ENCODE assay signal across 18 cellular contexts in the genomic region with DNA sequence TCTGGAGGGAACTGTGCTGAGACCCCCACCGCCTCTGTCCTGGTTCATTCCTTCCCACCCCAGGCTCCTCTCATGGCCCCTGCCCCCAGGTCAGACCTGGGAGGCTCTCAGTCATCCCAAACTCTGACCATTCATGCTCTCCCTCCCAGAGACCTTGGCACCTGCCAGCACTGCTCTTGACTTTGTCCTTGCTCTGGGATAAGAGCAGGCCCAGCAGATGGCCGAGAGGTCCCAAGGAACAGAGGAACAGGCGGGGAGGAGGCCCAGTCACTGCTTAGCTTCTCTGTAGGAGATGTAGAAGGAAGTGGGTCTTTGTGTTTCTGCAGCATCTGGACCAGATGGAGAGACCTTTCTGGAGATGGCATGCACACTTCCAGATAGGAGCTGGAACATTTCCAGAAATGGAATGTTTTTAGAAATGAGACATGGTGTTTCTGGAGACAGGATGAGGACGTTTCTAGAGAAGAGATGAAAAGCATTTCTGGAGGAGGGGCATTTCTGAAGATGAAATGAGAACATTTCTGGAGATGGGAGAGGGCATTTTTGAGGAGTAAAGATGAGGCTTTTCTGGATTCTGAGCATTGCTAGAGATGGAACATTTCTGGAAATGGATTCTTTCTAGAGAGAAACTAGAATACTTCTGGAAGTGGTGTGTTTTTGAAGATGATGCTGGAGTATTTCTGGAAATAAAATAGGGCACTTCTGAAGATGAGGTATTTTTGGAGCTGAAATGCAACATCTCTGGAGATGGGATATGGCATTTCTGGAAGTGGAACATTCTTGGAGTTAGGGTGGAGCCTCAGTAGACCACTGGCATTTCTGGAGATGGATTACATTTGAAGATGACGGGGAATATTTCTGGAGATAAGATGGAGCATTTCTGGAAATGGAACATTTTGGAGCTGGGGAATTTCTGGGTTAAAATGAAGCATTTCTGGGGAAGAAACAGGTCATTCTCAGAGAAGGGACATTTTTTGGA. TPM values are rescaled to one million over a fixed set of nuclear protein-coding genes. Genes with fewer than 3 reads are reported as not detected.
A peak's percentile ranks its signal among the peaks of the same experiment; 100 is the strongest.
DNase-seq lines count a peak whose midpoint lies in the region; ATAC-seq and TF ChIP-seq lines count a peak whose summit lies in the region.
"Had no signal": no experiment of that assay in that cellular context is flagged by ENCODE, and none has a peak within 500 bp of the region (broad histone marks: within the 10 kb centered on the region; RNA-seq: fewer than 3 reads in every experiment).

No MANE protein-coding gene starts in this region.

- H3K27me3 Mint-ChIP-seq in activated naive CD4-positive, alpha-beta T cell treated with anti-CD3 and anti-CD28 coated beads, Interleukin-2, amount 50 U/mL, for 24 hours, result no peaks in the 10 kb centered on the region
- H3K27me3 Mint-ChIP-seq in stimulated activated memory B cell treated with anti-CD40 and anti-IgM and Interleukin-4, amounts not matched to agents 10 μg/mL and 1 μg/mL and 100 μg/mL, for 72 hours, result no peaks in the 10 kb centered on the region
- H3K27me3 Mint-ChIP-seq: activated CD4-positive, alpha-beta T cell treated with anti-CD3 and anti-CD28 coated beads, Interleukin-2, amount 10 ng/mL, durations not matched to agents 24 days and 14 days had no signal

- H3K9me3 ChIP-seq in esophagus squamous epithelium (no peaks in the 10 kb centered on the region), psoas muscle (no peaks in the 10 kb centered on the region)
- H3K9me3 ChIP-seq: suprapubic skin had no signal

- peaks cover 54 to 78% (median 64%) of the 10 kb centered on the region in 3 donors for H3K4me1 ChIP-seq in esophagus squamous epithelium
- peaks cover 30% of the 10 kb centered on the region for H3K4me1 ChIP-seq in psoas muscle

- peak overlapping the region; percentile 81 for H3K27ac Mint-ChIP-seq in activated naive CD4-positive, alpha-beta T cell treated with anti-CD3 and anti-CD28 coated beads, Interleukin-2, amount 50 U/mL, for 24 hours
- H3K27ac Mint-ChIP-seq in stimulated activated memory B cell treated with anti-CD40 and anti-IgM and Interleukin-4, amounts not matched to agents 10 μg/mL and 1 μg/mL and 100 μg/mL, for 72 hours, result peak overlapping the region; percentile 13
- H3K27ac Mint-ChIP-seq: activated CD4-positive, alpha-beta T cell treated with anti-CD3 and anti-CD28 coated beads, Interleukin-2, amount 10 ng/mL, durations not matched to agents 24 days and 14 days had no signal

- no peak for DNase-seq in activated naive CD4-positive, alpha-beta T cell treated with Interleukin-2 at 50 U/mL for 16 hours
- DNase-seq in NCI-H69 (lab: John Stamatoyannopoulos, UW) (peak; percentile 13), esophagus squamous epithelium (lab: John Stamatoyannopoulos, UW) (no peak), GM13977 (ENCODE audit: low spot score) (no peak), psoas muscle (no peak), cerebellar cortex (ENCODE audit: low spot score) (no peak)
- DNase-seq: ACHN; activated CD4-positive, alpha-beta T cell treated with anti-CD3 and anti-CD28 coated beads, Interleukin-2, amount 10 ng/mL, durations not matched to agents 24 days and 14 days; DMS79 treated with DMSO at 0.1 percent for 48 hours; kidney glomerular epithelial cell; NCI-H1105 treated with DMSO at 0.1 percent for 48 hours; NCI-H510A; T1000 had no signal

- no peaks in the 10 kb centered on the region for H3K36me3 Mint-ChIP-seq in activated naive CD4-positive, alpha-beta T cell treated with anti-CD3 and anti-CD28 coated beads, Interleukin-2, amount 50 U/mL, for 24 hours
- H3K36me3 Mint-ChIP-seq in stimulated activated memory B cell treated with anti-CD40 and anti-IgM and Interleukin-4, amounts not matched to agents 10 μg/mL and 1 μg/mL and 100 μg/mL, for 72 hours, result no peaks in the 10 kb centered on the region

- H3K4me1 Mint-ChIP-seq in activated naive CD4-positive, alpha-beta T cell treated with anti-CD3 and anti-CD28 coated beads, Interleukin-2, amount 50 U/mL, for 24 hours, result peaks cover 39% of the 10 kb centered on the region
- peaks cover 40% of the 10 kb centered on the region for H3K4me1 Mint-ChIP-seq in stimulated activated memory B cell treated with anti-CD40 and anti-IgM and Interleukin-4, amounts not matched to agents 10 μg/mL and 1 μg/mL and 100 μg/mL, for 72 hours

- H3K4me3 ChIP-seq in esophagus squamous epithelium (no peak overlapping the region), psoas muscle (no peak overlapping the region)
- H3K4me3 ChIP-seq: cardiac muscle cell, smooth muscle cell, suprapubic skin had no signal

- intact Hi-C loops in esophagus squamous epithelium (cut with DNase I) (no loop called here), psoas muscle (cut with DNase I) (no loop called here)

- no peak overlapping the region for H3K4me3 Mint-ChIP-seq in activated naive CD4-positive, alpha-beta T cell treated with anti-CD3 and anti-CD28 coated beads, Interleukin-2, amount 50 U/mL, for 24 hours
- no peak overlapping the region for H3K4me3 Mint-ChIP-seq in stimulated activated memory B cell treated with anti-CD40 and anti-IgM and Interleukin-4, amounts not matched to agents 10 μg/mL and 1 μg/mL and 100 μg/mL, for 72 hours
- H3K4me3 Mint-ChIP-seq: activated CD4-positive, alpha-beta T cell treated with anti-CD3 and anti-CD28 coated beads, Interleukin-2, amount 10 ng/mL, durations not matched to agents 24 days and 14 days had no signal

- H3K27ac ChIP-seq in esophagus squamous epithelium (peak overlapping the region; percentile 85 to 92 (median 88)), psoas muscle (no peak overlapping the region)
- H3K27ac ChIP-seq: cardiac muscle cell had no signal

- in situ Hi-C loops in GM13977 (cut with MboI; ENCODE audit: low pct_unique_long_range_greater_than_20kb, low sequenced_read_pairs, unreplicated experiment), result no loop called here

- 60 to 64% methylated on average over 3 to 4 of the region's 5 CpGs for WGBS in esophagus squamous epithelium, 2 donors
- WGBS in psoas muscle, 3 donors, result 72 to 81% (median 81%) methylated on average over 5 of the region's 5 CpGs

- H3K36me3 ChIP-seq in esophagus squamous epithelium (no peaks in the 10 kb centered on the region), psoas muscle (ENCODE audit: insufficient read depth in 1 of 2, low read depth in 1 of 2) (no peaks in the 10 kb centered on the region)
- H3K36me3 ChIP-seq: cardiac muscle cell, suprapubic skin had no signal

- H3K27me3 ChIP-seq in esophagus squamous epithelium (no peaks in the 10 kb centered on the region), psoas muscle (ENCODE audit: insufficient read depth in 3 of 3, low read length in 2 of 3) (no peaks in the 10 kb centered on the region)
- H3K27me3 ChIP-seq: cardiac muscle cell, suprapubic skin had no signal

- TF ChIP-seq CTCF in esophagus squamous epithelium (IDR thresholded peaks at IDR 0.05) (no peak), GM13977 (IDR thresholded peaks at IDR 0.05; ENCODE audit: extremely low read depth, insufficient read depth, missing control alignments) (no peak), psoas muscle (IDR thresholded peaks at IDR 0.05) (no peak)

- no peaks in the 10 kb centered on the region for H3K9me3 Mint-ChIP-seq in activated naive CD4-positive, alpha-beta T cell treated with anti-CD3 and anti-CD28 coated beads, Interleukin-2, amount 50 U/mL, for 24 hours
- no peaks in the 10 kb centered on the region for H3K9me3 Mint-ChIP-seq in stimulated activated memory B cell treated with anti-CD40 and anti-IgM and Interleukin-4, amounts not matched to agents 10 μg/mL and 1 μg/mL and 100 μg/mL, for 72 hours
- H3K9me3 Mint-ChIP-seq: activated CD4-positive, alpha-beta T cell treated with anti-CD3 and anti-CD28 coated beads, Interleukin-2, amount 10 ng/mL, durations not matched to agents 24 days and 14 days had no signal

- TF ChIP-seq POLR2A in esophagus squamous epithelium (IDR thresholded peaks at IDR 0.05), result no peak

- ATAC-seq in stimulated activated memory B cell treated with anti-CD40 and anti-IgM and Interleukin-4, amounts not matched to agents 10 μg/mL and 1 μg/mL and 100 μg/mL, for 72 hours, result no peak
- no peak for ATAC-seq in psoas muscle

RNA-seq across cellular contexts. Expression of a gene that starts 55.2 kb away (rescaled TPM):
- total RNA-seq in esophagus squamous epithelium, result 10 to 100 TPM; 17.0 to 36.3 (median 22.3) TPM
- total RNA-seq in psoas muscle, result 1 to 10 TPM; 6.8 to 7.9 (median 7.2) TPM
- 1 to 10 TPM; 4.0 to 9.0 (median 6.6) TPM for polyA plus RNA-seq in psoas muscle
